8 cellular contexts compared by ENCODE assay signal in the genomic region with DNA sequence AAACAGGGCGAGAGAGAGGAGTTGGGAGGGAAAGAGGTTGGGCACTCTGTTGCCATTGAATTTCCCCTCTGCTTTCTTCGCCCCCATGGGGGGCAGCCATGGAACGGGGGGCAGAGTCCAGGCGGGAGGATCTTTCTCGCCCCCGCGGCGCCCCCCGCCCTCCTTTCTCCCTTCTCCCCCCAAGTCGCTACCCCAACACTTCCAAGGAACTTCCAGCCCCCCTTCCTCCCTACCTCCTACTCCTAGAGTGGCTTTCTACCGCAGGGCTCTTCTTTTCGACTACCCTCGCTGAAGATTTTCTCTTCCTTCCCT. TPM values are rescaled to one million over a fixed set of nuclear protein-coding genes. Genes with fewer than 3 reads are reported as not detected.
DNase-seq lines count a peak whose midpoint lies in the region; ATAC-seq, FAIRE-seq and TF ChIP-seq lines count a peak whose summit lies in the region.

No MANE protein-coding gene starts in this region.

- H2AFZ ChIP-seq in OCI-LY3 (ENCODE audit: low read depth, low read length) = peak overlapping the region; percentile 56
- no peak overlapping the region for H2AFZ ChIP-seq in endothelial cell of umbilical vein (ENCODE audit: low read depth, low read length)

- H3K27me3 Mint-ChIP-seq in CD4-positive, alpha-beta memory T cell = peaks cover 0 to 1% of the 10 kb centered on the region in 2 donors
- H3K27me3 Mint-ChIP-seq in osteocyte (ENCODE audit: unreplicated experiment) = no peaks in the 10 kb centered on the region

- ATAC-seq in GM21526 (IDR thresholded peaks at IDR 0.05; ENCODE audit: low FRiP score, unreplicated experiment) = no peak

- peaks cover 0 to 26% of the 10 kb centered on the region in 2 donors for H3K36me3 Mint-ChIP-seq in CD4-positive, alpha-beta memory T cell
- H3K36me3 Mint-ChIP-seq in osteocyte (ENCODE audit: unreplicated experiment) = no peaks in the 10 kb centered on the region

- H3K27ac Mint-ChIP-seq in CD4-positive, alpha-beta memory T cell = peak overlapping the region; percentile 97 to 100 (median 98)
- peak overlapping the region; percentile 99 for H3K27ac Mint-ChIP-seq in osteocyte (ENCODE audit: unreplicated experiment)

- H3K79me2 ChIP-seq in OCI-LY3 (ENCODE audit: low read length) = peaks cover 59% of the 10 kb centered on the region
- H3K79me2 ChIP-seq in endothelial cell of umbilical vein (ENCODE audit: control insufficient read depth, insufficient read depth, low read length) = peaks cover 48% of the 10 kb centered on the region

- H3K9me3 Mint-ChIP-seq in CD4-positive, alpha-beta memory T cell = peaks cover 0 to 6% (median under 1%) of the 10 kb centered on the region in 8 donors
- H3K9me3 Mint-ChIP-seq in osteocyte (ENCODE audit: unreplicated experiment) = no peaks in the 10 kb centered on the region

- dilution Hi-C loops in endothelial cell of umbilical vein (cut with MboI; ENCODE audit: extremely low pct_ligation_motif_present, low sequenced_read_pairs) = no loop called here

- H3K4me3 ChIP-seq in CD4-positive, alpha-beta memory T cell (ENCODE audit: low read length in 2 of 2) = peak overlapping the region; percentile 61 to 82
- H3K4me3 ChIP-seq in OCI-LY3 (ENCODE audit: low read length) (peak overlapping the region; percentile 98), endothelial cell of umbilical vein (replicated peaks in 1 of 3; ENCODE audit: insufficient read depth in 1 of 3, low read depth in 1 of 3, low read length in 3 of 3) (peak overlapping the region; percentile 56 to 90 (median 80))

- H3K4me2 ChIP-seq in OCI-LY3 (ENCODE audit: low read length) (peak overlapping the region; percentile 88), endothelial cell of umbilical vein (ENCODE audit: insufficient read depth, low read length) (peak overlapping the region; percentile 37)

- POLR2A ChIA-PET in CD4-positive, alpha-beta memory T cell (lab: Charles Lee; ENCODE audit: partially characterized antibody) = interaction anchor here (0.6 to 2.0 kb wide), 6 partner anchors 16 to 257 kb away, joined by 3 to 10 read pairs (median 6); a partner anchor contains a TSS
- POLR2A ChIA-PET in endothelial cell of umbilical vein (lab: Charles Lee) = interaction anchor here (0.6 to 0.7 kb wide), 3 partner anchors 22 to 91 kb away, joined by 3 to 7 read pairs (median 6); no protein-coding TSS in a partner anchor

- TF ChIP-seq POLR2A in endothelial cell of umbilical vein (IDR thresholded peaks at IDR 0.05; ENCODE audit: low read depth, low read length) = no peak

- H3K9me1 ChIP-seq in endothelial cell of umbilical vein (replicated peaks; ENCODE audit: control insufficient read depth, extremely low read depth, insufficient read depth, low read length) = no peaks in the 10 kb centered on the region

- peak in 1 of 5 donors; percentile 3 for DNase-seq in CD4-positive, alpha-beta memory T cell
- DNase-seq in endothelial cell of umbilical vein (ENCODE audit: low read depth, low spot score) (no peak), osteocyte (ENCODE audit: extremely low spot score, unreplicated experiment) (no peak), iPS-NIHi11 (ENCODE audit: low spot score) (no peak), NK-92 (lab: John Stamatoyannopoulos, UW; ENCODE audit: unreplicated experiment) (no peak)
- DNase-seq in stimulated activated CD4-positive, alpha-beta T cell treated with anti-CD3 and anti-CD28 coated beads, Interleukin-2, amount 100 ng/mL, for 48 hours = no peak

- H3K4me1 ChIP-seq in CD4-positive, alpha-beta memory T cell (ENCODE audit: insufficient read depth, low read length) = peaks cover 26% of the 10 kb centered on the region
- peaks cover 17% of the 10 kb centered on the region for H3K4me1 ChIP-seq in OCI-LY3 (ENCODE audit: low read length)
- peaks cover 21% of the 10 kb centered on the region for H3K4me1 ChIP-seq in endothelial cell of umbilical vein (ENCODE audit: control insufficient read depth, extremely low read depth, insufficient read depth, low read length)

- H3K4me3 Mint-ChIP-seq in CD4-positive, alpha-beta memory T cell = peak overlapping the region; percentile 89 to 99 (median 97)
- H3K4me3 Mint-ChIP-seq in osteocyte (ENCODE audit: unreplicated experiment) = peak overlapping the region; percentile 91

- H3K36me3 ChIP-seq in CD4-positive, alpha-beta memory T cell (ENCODE audit: insufficient read depth, low read length) = no peaks in the 10 kb centered on the region
- H3K36me3 ChIP-seq in OCI-LY3 (replicated peaks; ENCODE audit: low read depth, low read length) = no peaks in the 10 kb centered on the region
- no peaks in the 10 kb centered on the region for H3K36me3 ChIP-seq in endothelial cell of umbilical vein (ENCODE audit: control insufficient read depth in 2 of 2, extremely low read depth in 1 of 2, insufficient read depth in 2 of 2, low read length in 2 of 2)

- FAIRE-seq in endothelial cell of umbilical vein (lab: Jason Lieb, UNC) = no peak

- intact Hi-C loops in CD4-positive, alpha-beta memory T cell (cut with micrococcal nuclease) = loop anchor here (1.0 to 10.0 kb wide), 9 partner anchors 15 to 1171 kb away; a partner anchor contains a TSS
- intact Hi-C loops in endothelial cell of umbilical vein (cut with micrococcal nuclease) = loop anchor here (1.0 to 10.0 kb wide), 5 partner anchors 15 to 254 kb away; no protein-coding TSS in a partner anchor

- no peak for TF ChIP-seq CTCF in OCI-LY3 (IDR thresholded peaks at IDR 0.05; ENCODE audit: low read depth, low read length)
- no peak for TF ChIP-seq CTCF in endothelial cell of umbilical vein (IDR thresholded peaks at IDR 0.05; ENCODE audit: extremely low read depth in 1 of 2, insufficient read depth in 1 of 2, low read depth in 1 of 2, low read length in 2 of 2)
- no peak for TF ChIP-seq CTCF in osteocyte (IDR thresholded peaks at IDR 0.05)

- H3K27ac ChIP-seq in CD4-positive, alpha-beta memory T cell (ENCODE audit: low read depth, low read length) = peak overlapping the region; percentile 98
- H3K27ac ChIP-seq in OCI-LY3 (ENCODE audit: low read length) = peak overlapping the region; percentile 98
- peak overlapping the region; percentile 99 for H3K27ac ChIP-seq in endothelial cell of umbilical vein (ENCODE audit: insufficient read depth, low read depth, low read length)

- H3K27me3 ChIP-seq in CD4-positive, alpha-beta memory T cell (ENCODE audit: insufficient read depth, low read length) = no peaks in the 10 kb centered on the region
- no peaks in the 10 kb centered on the region for H3K27me3 ChIP-seq in OCI-LY3 (ENCODE audit: low read depth, low read length)
- H3K27me3 ChIP-seq in endothelial cell of umbilical vein (ENCODE audit: control insufficient read depth in 2 of 2, insufficient read depth in 2 of 2, low read length in 2 of 2) = no peaks in the 10 kb centered on the region

- H3K4me1 Mint-ChIP-seq in CD4-positive, alpha-beta memory T cell = peaks cover 14 to 50% (median 20%) of the 10 kb centered on the region in 4 donors
- H3K4me1 Mint-ChIP-seq in osteocyte (ENCODE audit: unreplicated experiment) = peaks cover 20% of the 10 kb centered on the region

- peak overlapping the region; percentile 97 for H3K9ac ChIP-seq in OCI-LY3 (ENCODE audit: low read length)
- peak overlapping the region; percentile 100 for H3K9ac ChIP-seq in endothelial cell of umbilical vein (replicated peaks; ENCODE audit: extremely low read depth, insufficient read depth, low read length)

- no peaks in the 10 kb centered on the region for H3K9me3 ChIP-seq in CD4-positive, alpha-beta memory T cell (ENCODE audit: control insufficient read depth in 1 of 2, low read length in 2 of 2)
- H3K9me3 ChIP-seq in OCI-LY3 (ENCODE audit: insufficient read depth, low read length) (no peaks in the 10 kb centered on the region), endothelial cell of umbilical vein (replicated peaks; ENCODE audit: control insufficient read depth, insufficient read depth, low read length) (no peaks in the 10 kb centered on the region)

- H4K20me1 ChIP-seq in OCI-LY3 (ENCODE audit: insufficient read depth, low read length) (peaks cover 28% of the 10 kb centered on the region), endothelial cell of umbilical vein (replicated peaks; ENCODE audit: control insufficient read depth, extremely low read depth, insufficient read depth, low read length) (no peaks in the 10 kb centered on the region)

- CTCF ChIA-PET in CD4-positive, alpha-beta memory T cell (lab: Charles Lee; ENCODE audit: partially characterized antibody) = interaction anchor here (0.6 to 2.0 kb wide), 4 partner anchors 16 to 385 kb away, joined by 3 to 13 read pairs (median 4); no protein-coding TSS in a partner anchor
- CTCF ChIA-PET in endothelial cell of umbilical vein (lab: Charles Lee) = no interaction called here

- BruUV-seq in endothelial cell of umbilical vein (replicated peaks; lab: Mats Ljungman, UMichigan) = no TSS peak

TF ChIP-seq in endothelial cell of umbilical vein, 7 proteins besides CTCF, POLR2A, EP300 and RAD21:
- TF ChIP-seq FOS (IDR thresholded peaks at IDR 0.05; ENCODE audit: borderline replicate concordance, insufficient read depth, low read length) (no peak), MYC (IDR thresholded peaks at IDR 0.05; ENCODE audit: low read depth, low read length) (no peak), GATA2 (IDR thresholded peaks at IDR 0.05; ENCODE audit: insufficient read depth, insufficient read length, low read depth, low read length) (no peak), EZH2 (IDR thresholded peaks at IDR 0.05; ENCODE audit: borderline replicate concordance, low read depth, low read length, severe bottlenecking) (no peak), JUN (IDR thresholded peaks at IDR 0.05; ENCODE audit: borderline replicate concordance, insufficient read depth, insufficient read length, low read depth) (no peak), POLR2AphosphoS5 (IDR thresholded peaks at IDR 0.05; ENCODE audit: insufficient read depth, low read depth, low read length) (no peak)
- TF ChIP-seq, protein P1, sequence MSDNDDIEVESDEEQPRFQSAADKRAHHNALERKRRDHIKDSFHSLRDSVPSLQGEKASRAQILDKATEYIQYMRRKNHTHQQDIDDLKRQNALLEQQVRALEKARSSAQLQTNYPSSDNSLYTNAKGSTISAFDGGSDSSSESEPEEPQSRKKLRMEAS (IDR thresholded peaks at IDR 0.05; ENCODE audit: insufficient read depth, insufficient read length) = no peak

RNA-seq across cellular contexts. Expression of a gene that starts 0.6 kb away (rescaled TPM):
- total RNA-seq in CD4-positive, alpha-beta memory T cell = 100 to 1,000 TPM; 117 to 124 TPM
- polyA plus RNA-seq in CD4-positive, alpha-beta memory T cell = 10 to 100 TPM; 47.8 to 57.4 TPM
- total RNA-seq in endothelial cell of umbilical vein (52.3 and 55.9 TPM in 2 replicates), osteocyte (72.7 and 73.4 TPM in 2 replicates)
- 9.1 and 12.7 TPM in 2 replicates for polyA plus RNA-seq in endothelial cell of umbilical vein
- polyA plus RNA-seq in endothelial cell of umbilical vein (2011; cell fraction: cytosol; rRNA removed) = 16.6 and 19.3 TPM in 2 replicates
- polyA plus RNA-seq in endothelial cell of umbilical vein (2011; cell fraction: nucleus; rRNA removed) = 27.9 and 34.3 TPM in 2 replicates
- 35.5 and 42.7 TPM in 2 replicates for polyA plus RNA-seq in endothelial cell of umbilical vein (2012)
- 48.8 and 54.9 TPM in 2 replicates for polyA minus RNA-seq in endothelial cell of umbilical vein
- polyA minus RNA-seq in endothelial cell of umbilical vein (2011; cell fraction: cytosol; rRNA and poly(A)+ RNA removed) = 87.5 TPM
- 45.0 and 57.8 TPM in 2 replicates for polyA minus RNA-seq in endothelial cell of umbilical vein (2011; cell fraction: nucleus; rRNA and poly(A)+ RNA removed)
